Comparison of ENCODE assay signal across 1 cellular context in the genomic region with DNA sequence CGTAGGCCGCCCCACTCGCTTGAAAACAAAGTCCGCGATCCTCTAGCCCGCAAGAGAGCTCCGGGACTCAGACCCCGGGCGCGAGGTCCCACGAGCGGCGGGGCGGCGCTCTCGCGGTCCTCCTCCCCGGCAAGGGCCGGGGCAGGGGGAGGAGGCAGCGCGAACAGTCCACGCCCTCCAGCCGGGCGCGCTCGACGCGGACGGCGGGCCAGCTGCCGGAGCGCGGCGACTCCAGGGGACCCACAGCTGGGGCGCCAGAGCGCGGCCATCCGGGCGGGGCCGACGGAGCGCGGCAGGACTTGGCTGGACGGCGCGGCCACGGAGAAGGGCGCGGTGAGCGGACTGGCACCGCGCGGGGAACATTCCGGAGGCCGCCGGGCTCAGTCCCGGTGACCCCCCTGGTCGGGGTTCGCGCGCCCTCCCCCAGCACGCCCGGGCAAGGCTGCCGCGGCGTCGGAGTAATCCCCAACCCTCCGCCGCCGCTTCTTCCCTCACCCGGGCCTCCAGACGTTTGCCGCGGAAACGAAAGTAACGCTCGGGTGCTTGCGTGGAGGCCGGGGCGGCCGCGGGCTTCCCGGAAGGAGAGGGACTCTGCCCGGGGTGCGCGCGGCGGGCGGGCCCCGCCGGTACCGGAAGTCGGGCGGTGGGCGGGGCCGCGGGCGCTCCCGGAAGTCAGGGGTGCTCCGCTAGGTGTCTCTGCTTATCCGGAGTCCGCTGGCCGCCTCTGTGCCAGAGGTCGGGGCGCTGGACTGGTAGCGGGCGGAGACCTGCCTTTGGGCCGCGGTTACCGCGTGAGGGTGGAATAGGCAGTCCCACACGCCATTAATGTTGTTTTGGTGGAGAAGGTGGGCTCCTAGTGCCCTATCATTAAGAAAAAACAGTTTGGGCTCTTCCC.
TF ChIP-seq lines count a peak whose summit lies in the region.

A gene (plus strand): TSS at position 166 of the 895 bp plus-strand sequence. CDS start 8,330 bp downstream, outside the sequence.

TF ChIP-seq in K562, 482 proteins besides CTCF, POLR2A, EP300 and RAD21 (continued from another document):
- TF ChIP-seq, protein P1, sequence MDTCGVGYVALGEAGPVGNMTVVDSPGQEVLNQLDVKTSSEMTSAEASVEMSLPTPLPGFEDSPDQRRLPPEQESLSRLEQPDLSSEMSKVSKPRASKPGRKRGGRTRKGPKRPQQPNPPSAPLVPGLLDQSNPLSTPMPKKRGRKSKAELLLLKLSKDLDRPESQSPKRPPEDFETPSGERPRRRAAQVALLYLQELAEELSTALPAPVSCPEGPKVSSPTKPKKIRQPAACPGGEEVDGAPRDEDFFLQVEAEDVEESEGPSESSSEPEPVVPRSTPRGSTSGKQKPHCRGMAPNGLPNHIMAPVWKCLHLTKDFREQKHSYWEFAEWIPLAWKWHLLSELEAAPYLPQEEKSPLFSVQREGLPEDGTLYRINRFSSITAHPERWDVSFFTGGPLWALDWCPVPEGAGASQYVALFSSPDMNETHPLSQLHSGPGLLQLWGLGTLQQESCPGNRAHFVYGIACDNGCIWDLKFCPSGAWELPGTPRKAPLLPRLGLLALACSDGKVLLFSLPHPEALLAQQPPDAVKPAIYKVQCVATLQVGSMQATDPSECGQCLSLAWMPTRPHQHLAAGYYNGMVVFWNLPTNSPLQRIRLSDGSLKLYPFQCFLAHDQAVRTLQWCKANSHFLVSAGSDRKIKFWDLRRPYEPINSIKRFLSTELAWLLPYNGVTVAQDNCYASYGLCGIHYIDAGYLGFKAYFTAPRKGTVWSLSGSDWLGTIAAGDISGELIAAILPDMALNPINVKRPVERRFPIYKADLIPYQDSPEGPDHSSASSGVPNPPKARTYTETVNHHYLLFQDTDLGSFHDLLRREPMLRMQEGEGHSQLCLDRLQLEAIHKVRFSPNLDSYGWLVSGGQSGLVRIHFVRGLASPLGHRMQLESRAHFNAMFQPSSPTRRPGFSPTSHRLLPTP (IDR thresholded peaks at IDR 0.05; ENCODE audit: borderline replicate concordance, extremely low read depth, insufficient read length): no peak
- TF ChIP-seq GABPB2 (CRISPR knock-in tag; conservative IDR thresholded peaks at IDR 0.05) (no peak), PRPF4 (IDR thresholded peaks at IDR 0.05; ENCODE audit: insufficient read depth, low read depth, low read length, poor library complexity, severe bottlenecking) (no peak), NCOA6 (IDR thresholded peaks at IDR 0.05) (peak; percentile 88), CAMTA2 (CRISPR knock-in tag; conservative IDR thresholded peaks at IDR 0.05) (no peak), ZNF766 (CRISPR knock-in tag; conservative IDR thresholded peaks at IDR 0.05) (peak; percentile 55; the same call in 1 of the 2 replicates), HDGF (IDR thresholded peaks at IDR 0.05) (no peak), HDAC8 (tag; IDR thresholded peaks at IDR 0.05) (peak; percentile 62; the same call in 1 of the 2 replicates), ZKSCAN1 (IDR thresholded peaks at IDR 0.05; ENCODE audit: low read depth, low read length) (no peak), CEBPB (tag; IDR thresholded peaks at IDR 0.05) (no peak), MYNN (IDR thresholded peaks at IDR 0.05) (peak; percentile 74; the same call in 1 of the 2 replicates), MYNN (CRISPR knock-in tag; IDR thresholded peaks at IDR 0.05) (no peak), ZNF589 (CRISPR knock-in tag; IDR thresholded peaks at IDR 0.05; ENCODE audit: low read depth) (no peak), ZBTB17 (CRISPR knock-in tag; IDR thresholded peaks at IDR 0.05) (peak; percentile 43), CBX8 (IDR thresholded peaks at IDR 0.05; ENCODE audit: borderline replicate concordance, extremely low read depth, low read depth, low read length, poor library complexity, severe bottlenecking) (no peak), HOXB6 (CRISPR knock-in tag; IDR thresholded peaks at IDR 0.05; ENCODE audit: borderline replicate concordance) (no peak), RBM39 (optimal IDR thresholded peaks at IDR 0.05; ENCODE audit: low read depth, low read length) (no peak), ZNF324 (CRISPR knock-in tag; IDR thresholded peaks at IDR 0.05) (0 out of 2 replicates have a peak, but pooled peaks have one; percentile 8), ZNF717 (CRISPR knock-in tag; IDR thresholded peaks at IDR 0.05) (no peak), ZEB2 (IDR thresholded peaks at IDR 0.05) (no peak)
- TF ChIP-seq, protein P2, sequence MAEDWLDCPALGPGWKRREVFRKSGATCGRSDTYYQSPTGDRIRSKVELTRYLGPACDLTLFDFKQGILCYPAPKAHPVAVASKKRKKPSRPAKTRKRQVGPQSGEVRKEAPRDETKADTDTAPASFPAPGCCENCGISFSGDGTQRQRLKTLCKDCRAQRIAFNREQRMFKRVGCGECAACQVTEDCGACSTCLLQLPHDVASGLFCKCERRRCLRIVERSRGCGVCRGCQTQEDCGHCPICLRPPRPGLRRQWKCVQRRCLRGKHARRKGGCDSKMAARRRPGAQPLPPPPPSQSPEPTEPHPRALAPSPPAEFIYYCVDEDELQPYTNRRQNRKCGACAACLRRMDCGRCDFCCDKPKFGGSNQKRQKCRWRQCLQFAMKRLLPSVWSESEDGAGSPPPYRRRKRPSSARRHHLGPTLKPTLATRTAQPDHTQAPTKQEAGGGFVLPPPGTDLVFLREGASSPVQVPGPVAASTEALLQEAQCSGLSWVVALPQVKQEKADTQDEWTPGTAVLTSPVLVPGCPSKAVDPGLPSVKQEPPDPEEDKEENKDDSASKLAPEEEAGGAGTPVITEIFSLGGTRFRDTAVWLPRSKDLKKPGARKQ (CRISPR knock-in tag; IDR thresholded peaks at IDR 0.05): no peak
- TF ChIP-seq, protein P3, sequence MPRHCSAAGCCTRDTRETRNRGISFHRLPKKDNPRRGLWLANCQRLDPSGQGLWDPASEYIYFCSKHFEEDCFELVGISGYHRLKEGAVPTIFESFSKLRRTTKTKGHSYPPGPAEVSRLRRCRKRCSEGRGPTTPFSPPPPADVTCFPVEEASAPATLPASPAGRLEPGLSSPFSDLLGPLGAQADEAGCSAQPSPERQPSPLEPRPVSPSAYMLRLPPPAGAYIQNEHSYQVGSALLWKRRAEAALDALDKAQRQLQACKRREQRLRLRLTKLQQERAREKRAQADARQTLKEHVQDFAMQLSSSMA (CRISPR knock-in tag; IDR thresholded peaks at IDR 0.05): no peak
- TF ChIP-seq, protein P4, sequence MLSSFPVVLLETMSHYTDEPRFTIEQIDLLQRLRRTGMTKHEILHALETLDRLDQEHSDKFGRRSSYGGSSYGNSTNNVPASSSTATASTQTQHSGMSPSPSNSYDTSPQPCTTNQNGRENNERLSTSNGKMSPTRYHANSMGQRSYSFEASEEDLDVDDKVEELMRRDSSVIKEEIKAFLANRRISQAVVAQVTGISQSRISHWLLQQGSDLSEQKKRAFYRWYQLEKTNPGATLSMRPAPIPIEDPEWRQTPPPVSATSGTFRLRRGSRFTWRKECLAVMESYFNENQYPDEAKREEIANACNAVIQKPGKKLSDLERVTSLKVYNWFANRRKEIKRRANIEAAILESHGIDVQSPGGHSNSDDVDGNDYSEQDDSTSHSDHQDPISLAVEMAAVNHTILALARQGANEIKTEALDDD (IDR thresholded peaks at IDR 0.05): no peak
- TF ChIP-seq, protein P5, sequence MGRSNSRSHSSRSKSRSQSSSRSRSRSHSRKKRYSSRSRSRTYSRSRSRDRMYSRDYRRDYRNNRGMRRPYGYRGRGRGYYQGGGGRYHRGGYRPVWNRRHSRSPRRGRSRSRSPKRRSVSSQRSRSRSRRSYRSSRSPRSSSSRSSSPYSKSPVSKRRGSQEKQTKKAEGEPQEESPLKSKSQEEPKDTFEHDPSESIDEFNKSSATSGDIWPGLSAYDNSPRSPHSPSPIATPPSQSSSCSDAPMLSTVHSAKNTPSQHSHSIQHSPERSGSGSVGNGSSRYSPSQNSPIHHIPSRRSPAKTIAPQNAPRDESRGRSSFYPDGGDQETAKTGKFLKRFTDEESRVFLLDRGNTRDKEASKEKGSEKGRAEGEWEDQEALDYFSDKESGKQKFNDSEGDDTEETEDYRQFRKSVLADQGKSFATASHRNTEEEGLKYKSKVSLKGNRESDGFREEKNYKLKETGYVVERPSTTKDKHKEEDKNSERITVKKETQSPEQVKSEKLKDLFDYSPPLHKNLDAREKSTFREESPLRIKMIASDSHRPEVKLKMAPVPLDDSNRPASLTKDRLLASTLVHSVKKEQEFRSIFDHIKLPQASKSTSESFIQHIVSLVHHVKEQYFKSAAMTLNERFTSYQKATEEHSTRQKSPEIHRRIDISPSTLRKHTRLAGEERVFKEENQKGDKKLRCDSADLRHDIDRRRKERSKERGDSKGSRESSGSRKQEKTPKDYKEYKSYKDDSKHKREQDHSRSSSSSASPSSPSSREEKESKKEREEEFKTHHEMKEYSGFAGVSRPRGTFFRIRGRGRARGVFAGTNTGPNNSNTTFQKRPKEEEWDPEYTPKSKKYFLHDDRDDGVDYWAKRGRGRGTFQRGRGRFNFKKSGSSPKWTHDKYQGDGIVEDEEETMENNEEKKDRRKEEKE (IDR thresholded peaks at IDR 0.05; ENCODE audit: borderline replicate concordance in 1 of 2, control insufficient read depth in 1 of 2, low read depth in 2 of 2, low read length in 1 of 2): peak in 1 of 2 experiments; percentile 87; a peak in 2 of 4 replicates
- TF ChIP-seq, protein P6, sequence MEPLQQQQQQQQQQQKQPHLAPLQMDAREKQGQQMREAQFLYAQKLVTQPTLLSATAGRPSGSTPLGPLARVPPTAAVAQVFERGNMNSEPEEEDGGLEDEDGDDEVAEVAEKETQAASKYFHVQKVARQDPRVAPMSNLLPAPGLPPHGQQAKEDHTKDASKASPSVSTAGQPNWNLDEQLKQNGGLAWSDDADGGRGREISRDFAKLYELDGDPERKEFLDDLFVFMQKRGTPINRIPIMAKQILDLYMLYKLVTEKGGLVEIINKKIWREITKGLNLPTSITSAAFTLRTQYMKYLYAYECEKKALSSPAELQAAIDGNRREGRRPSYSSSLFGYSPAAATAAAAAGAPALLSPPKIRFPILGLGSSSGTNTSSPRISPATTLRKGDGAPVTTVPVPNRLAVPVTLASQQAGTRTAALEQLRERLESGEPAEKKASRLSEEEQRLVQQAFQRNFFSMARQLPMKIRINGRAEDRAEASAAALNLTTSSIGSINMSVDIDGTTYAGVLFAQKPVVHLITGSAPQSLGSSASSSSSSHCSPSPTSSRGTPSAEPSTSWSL (CRISPR knock-in tag; IDR thresholded peaks at IDR 0.05; ENCODE audit: borderline replicate concordance): no peak
- TF ChIP-seq, protein P7, sequence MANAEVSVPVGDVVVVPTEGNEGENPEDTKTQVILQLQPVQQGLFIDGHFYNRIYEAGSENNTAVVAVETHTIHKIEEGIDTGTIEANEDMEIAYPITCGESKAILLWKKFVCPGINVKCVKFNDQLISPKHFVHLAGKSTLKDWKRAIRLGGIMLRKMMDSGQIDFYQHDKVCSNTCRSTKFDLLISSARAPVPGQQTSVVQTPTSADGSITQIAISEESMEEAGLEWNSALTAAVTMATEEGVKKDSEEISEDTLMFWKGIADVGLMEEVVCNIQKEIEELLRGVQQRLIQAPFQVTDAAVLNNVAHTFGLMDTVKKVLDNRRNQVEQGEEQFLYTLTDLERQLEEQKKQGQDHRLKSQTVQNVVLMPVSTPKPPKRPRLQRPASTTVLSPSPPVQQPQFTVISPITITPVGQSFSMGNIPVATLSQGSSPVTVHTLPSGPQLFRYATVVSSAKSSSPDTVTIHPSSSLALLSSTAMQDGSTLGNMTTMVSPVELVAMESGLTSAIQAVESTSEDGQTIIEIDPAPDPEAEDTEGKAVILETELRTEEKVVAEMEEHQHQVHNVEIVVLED (CRISPR knock-in tag; IDR thresholded peaks at IDR 0.05): peak; percentile 59
- TF ChIP-seq, protein P8, sequence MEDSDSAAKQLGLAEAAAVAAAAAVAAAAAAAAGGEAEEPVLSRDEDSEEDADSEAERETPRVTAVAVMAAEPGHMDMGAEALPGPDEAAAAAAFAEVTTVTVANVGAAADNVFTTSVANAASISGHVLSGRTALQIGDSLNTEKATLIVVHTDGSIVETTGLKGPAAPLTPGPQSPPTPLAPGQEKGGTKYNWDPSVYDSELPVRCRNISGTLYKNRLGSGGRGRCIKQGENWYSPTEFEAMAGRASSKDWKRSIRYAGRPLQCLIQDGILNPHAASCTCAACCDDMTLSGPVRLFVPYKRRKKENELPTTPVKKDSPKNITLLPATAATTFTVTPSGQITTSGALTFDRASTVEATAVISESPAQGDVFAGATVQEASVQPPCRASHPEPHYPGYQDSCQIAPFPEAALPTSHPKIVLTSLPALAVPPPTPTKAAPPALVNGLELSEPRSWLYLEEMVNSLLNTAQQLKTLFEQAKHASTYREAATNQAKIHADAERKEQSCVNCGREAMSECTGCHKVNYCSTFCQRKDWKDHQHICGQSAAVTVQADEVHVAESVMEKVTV (CRISPR knock-in tag; IDR thresholded peaks at IDR 0.05): no peak
- TF ChIP-seq, protein P9, sequence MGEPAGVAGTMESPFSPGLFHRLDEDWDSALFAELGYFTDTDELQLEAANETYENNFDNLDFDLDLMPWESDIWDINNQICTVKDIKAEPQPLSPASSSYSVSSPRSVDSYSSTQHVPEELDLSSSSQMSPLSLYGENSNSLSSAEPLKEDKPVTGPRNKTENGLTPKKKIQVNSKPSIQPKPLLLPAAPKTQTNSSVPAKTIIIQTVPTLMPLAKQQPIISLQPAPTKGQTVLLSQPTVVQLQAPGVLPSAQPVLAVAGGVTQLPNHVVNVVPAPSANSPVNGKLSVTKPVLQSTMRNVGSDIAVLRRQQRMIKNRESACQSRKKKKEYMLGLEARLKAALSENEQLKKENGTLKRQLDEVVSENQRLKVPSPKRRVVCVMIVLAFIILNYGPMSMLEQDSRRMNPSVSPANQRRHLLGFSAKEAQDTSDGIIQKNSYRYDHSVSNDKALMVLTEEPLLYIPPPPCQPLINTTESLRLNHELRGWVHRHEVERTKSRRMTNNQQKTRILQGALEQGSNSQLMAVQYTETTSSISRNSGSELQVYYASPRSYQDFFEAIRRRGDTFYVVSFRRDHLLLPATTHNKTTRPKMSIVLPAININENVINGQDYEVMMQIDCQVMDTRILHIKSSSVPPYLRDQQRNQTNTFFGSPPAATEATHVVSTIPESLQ (CRISPR knock-in tag; IDR thresholded peaks at IDR 0.05): no peak
